In the genomic region with DNA sequence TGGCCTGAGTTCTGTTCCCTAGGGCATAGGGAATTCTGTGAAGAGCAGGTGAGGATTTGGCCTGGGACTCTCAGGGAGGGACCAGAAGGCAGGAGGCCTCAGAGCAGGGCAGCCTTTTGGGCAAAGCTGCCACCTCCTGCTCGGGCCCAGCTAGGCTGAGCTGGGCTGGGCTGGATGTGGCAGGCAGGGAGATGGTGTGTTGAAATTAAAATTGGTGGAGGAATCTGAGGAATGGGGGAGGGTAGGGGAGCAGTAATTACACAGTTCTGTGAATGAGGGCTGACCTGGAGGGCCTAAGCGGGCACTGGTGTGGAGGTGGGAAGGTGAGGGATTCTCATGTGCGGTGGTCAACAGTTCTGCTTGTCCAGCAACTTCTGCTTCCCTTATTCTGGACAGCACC, we compare ENCODE assay signal across 19 cellular contexts.
"Had no signal": no experiment of that assay in that cellular context is flagged by ENCODE, and none has a peak within 500 bp of the region (broad histone marks: within the 10 kb centered on the region; RNA-seq: fewer than 3 reads in every experiment).

No MANE protein-coding gene starts in this region.

- H3K27ac Mint-ChIP-seq: activated CD4-positive, alpha-beta T cell treated with anti-CD3 and anti-CD28 coated beads for 36 hours; activated CD8-positive, alpha-beta T cell treated with anti-CD3 and anti-CD28 coated beads, Interleukin-2, amount 10 ng/mL, durations not matched to agents 7 days and 5 days; activated naive CD4-positive, alpha-beta T cell treated with anti-CD3 and anti-CD28 coated beads, Interleukin-2, amount 50 U/mL, for 24 hours had no signal

- H3K36me3 ChIP-seq: WERI-Rb-1 had no signal

- H3K9me3 Mint-ChIP-seq: activated naive CD4-positive, alpha-beta T cell treated with anti-CD3 and anti-CD28 coated beads, Interleukin-2, amount 50 U/mL, for 24 hours had no signal

- H3K27ac ChIP-seq: KMS-11, WERI-Rb-1 had no signal

- H3K27me3 Mint-ChIP-seq: activated CD4-positive, alpha-beta T cell treated with anti-CD3 and anti-CD28 coated beads for 36 hours; activated naive CD4-positive, alpha-beta T cell treated with anti-CD3 and anti-CD28 coated beads, Interleukin-2, amount 50 U/mL, for 24 hours had no signal

- H3K4me3 Mint-ChIP-seq: activated CD4-positive, alpha-beta T cell treated with anti-CD3 and anti-CD28 coated beads for 36 hours; activated CD8-positive, alpha-beta T cell treated with anti-CD3 and anti-CD28 coated beads, Interleukin-2, amount 10 ng/mL, durations not matched to agents 7 days and 5 days; activated naive CD4-positive, alpha-beta T cell treated with anti-CD3 and anti-CD28 coated beads, Interleukin-2, amount 50 U/mL, for 24 hours had no signal

- H3K4me2 ChIP-seq: KMS-11 had no signal

- DNase-seq: activated CD4-positive, alpha-beta T cell treated with anti-CD3 and anti-CD28 coated beads for 36 hours; activated CD8-positive, alpha-beta memory T cell treated with anti-CD3 and anti-CD28 coated beads, Interleukin-2, amount 50 U/mL, for 48 hours; activated CD8-positive, alpha-beta T cell treated with anti-CD3 and anti-CD28 coated beads, Interleukin-2, amount 10 ng/mL, durations not matched to agents 7 days and 5 days; activated naive CD4-positive, alpha-beta T cell; activated T-cell treated with anti-CD3 and anti-CD28 coated beads, Interleukin-2, amount 50 U/mL, for 1 hour; cerebellar nuclear complex; NCI-H1105 treated with DMSO at 0.1 percent for 48 hours; NCI-H1436 treated with DMSO at 0.1 percent for 48 hours; NCI-H187 treated with DMSO at 0.1 percent for 48 hours; NCI-H345; NCI-H510A; NCI-H526 treated with DMSO at 0.1 percent for 48 hours; NCI-H82; SIG-M5; T-helper 2 cell; T1000; WERI-Rb-1 had no signal

- ATAC-seq: activated CD4-positive, alpha-beta T cell treated with anti-CD3 and anti-CD28 coated beads for 36 hours; activated CD8-positive, alpha-beta T cell treated with anti-CD3 and anti-CD28 coated beads, Interleukin-2, amount 10 ng/mL, durations not matched to agents 7 days and 5 days had no signal

- H3K9ac ChIP-seq: KMS-11 had no signal

- H3K4me1 Mint-ChIP-seq: activated naive CD4-positive, alpha-beta T cell treated with anti-CD3 and anti-CD28 coated beads, Interleukin-2, amount 50 U/mL, for 24 hours had no signal
